ENCODE assay signal across 26 cellular contexts in genomic region chr5:72885824-72886223, GRCh38.
"Had no signal": no experiment of that assay in that cellular context is flagged by ENCODE, and none has a peak within 500 bp of the region (broad histone marks: within the 10 kb centered on the region; RNA-seq: fewer than 3 reads in every experiment).

No MANE protein-coding gene starts in this region.

- H3K4me3 ChIP-seq: coronary artery, esophagus muscularis mucosa, gastroesophageal sphincter, heart left ventricle, hepatocyte, lung, pancreas, prostate gland, right atrium auricular region, testis, tibial artery, upper lobe of left lung had no signal

- H3K4me1 Mint-ChIP-seq: memory B cell had no signal

- H3K27me3 Mint-ChIP-seq: memory B cell; stimulated activated memory B cell treated with anti-CD40 and anti-IgM and Interleukin-4, amounts not matched to agents 10 μg/mL and 1 μg/mL and 100 μg/mL, for 72 hours had no signal

- H3K27ac Mint-ChIP-seq: memory B cell; stimulated activated memory B cell treated with anti-CD40 and anti-IgM and Interleukin-4, amounts not matched to agents 10 μg/mL and 1 μg/mL and 100 μg/mL, for 72 hours had no signal

- H3K4me3 Mint-ChIP-seq: memory B cell; natural killer cell; stimulated activated memory B cell treated with anti-CD40 and anti-IgM and Interleukin-4, amounts not matched to agents 10 μg/mL and 1 μg/mL and 100 μg/mL, for 72 hours had no signal

- H3K4me1 ChIP-seq: foreskin keratinocyte, pancreas, prostate gland, tibial artery had no signal

- DNase-seq: dermis blood vessel endothelial cell; effector memory CD4-positive, alpha-beta T cell; foreskin keratinocyte; heart left ventricle; kidney; natural killer cell; occipital lobe; pancreas; stimulated activated CD4-positive, alpha-beta T cell treated with anti-CD3 and anti-CD28 coated beads, Interleukin-2, amount 100 ng/mL, for 24 hours; stimulated activated CD4-positive, alpha-beta T cell treated with anti-CD3 and anti-CD28 coated beads, Interleukin-4, amount 100 ng/mL, for 24 hours; stimulated activated naive CD8-positive, alpha-beta T cell treated with anti-CD3 and anti-CD28 coated beads, Interleukin-15, Interleukin-2, amounts not matched to agents 100 U/mL and 50 U/mL, for 24 hours; substantia nigra; testis; tibial artery; upper lobe of left lung had no signal

- H3K9me3 ChIP-seq: esophagus muscularis mucosa, gastroesophageal sphincter, heart left ventricle, pancreas, prostate gland, right atrium auricular region, testis, tibial artery, upper lobe of left lung had no signal

- ATAC-seq: foreskin keratinocyte; gastroesophageal sphincter; heart left ventricle; left lobe of liver; natural killer cell; pancreas; sciatic nerve; stimulated activated memory B cell treated with anti-CD40 and anti-IgM and Interleukin-4, amounts not matched to agents 10 μg/mL and 1 μg/mL and 100 μg/mL, for 72 hours; stimulated activated naive CD8-positive, alpha-beta T cell treated with anti-CD3 and anti-CD28 coated beads, Interleukin-15, Interleukin-2, amounts not matched to agents 100 U/mL and 50 U/mL, for 24 hours had no signal

- H3K9me3 Mint-ChIP-seq: memory B cell; natural killer cell; stimulated activated memory B cell treated with anti-CD40 and anti-IgM and Interleukin-4, amounts not matched to agents 10 μg/mL and 1 μg/mL and 100 μg/mL, for 72 hours had no signal

- H3K27ac ChIP-seq: coronary artery, esophagus muscularis mucosa, foreskin keratinocyte, gastroesophageal sphincter, heart left ventricle, hepatocyte, pancreas, prostate gland, right atrium auricular region, testis, tibial artery, upper lobe of left lung had no signal
